In the genomic region with DNA sequence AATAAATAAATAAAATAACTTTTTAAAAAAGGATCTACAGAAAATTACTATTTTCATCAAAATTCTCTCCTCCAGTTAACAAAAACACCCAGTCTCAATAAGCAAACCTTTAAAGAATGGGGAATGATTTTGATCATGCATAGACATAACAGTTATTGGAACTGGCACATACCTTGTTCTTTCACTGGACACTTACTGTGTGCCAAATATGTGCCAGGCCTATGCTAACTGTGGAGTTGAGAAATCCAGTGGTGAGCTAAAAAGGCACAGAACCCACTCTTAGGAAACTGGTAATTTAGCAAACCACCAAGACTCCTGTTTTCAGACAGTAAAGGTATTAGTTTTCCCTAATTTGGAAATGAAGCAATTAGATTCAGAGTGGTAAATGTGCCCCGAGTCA, we compare ENCODE assay signal across 1 cellular context.
TF ChIP-seq lines count a peak whose summit lies in the region.

No MANE protein-coding gene starts in this region.

TF ChIP-seq in HCT116, 20 proteins besides CTCF, POLR2A, EP300 and RAD21 (continued from another document):
- TF ChIP-seq, protein P1, sequence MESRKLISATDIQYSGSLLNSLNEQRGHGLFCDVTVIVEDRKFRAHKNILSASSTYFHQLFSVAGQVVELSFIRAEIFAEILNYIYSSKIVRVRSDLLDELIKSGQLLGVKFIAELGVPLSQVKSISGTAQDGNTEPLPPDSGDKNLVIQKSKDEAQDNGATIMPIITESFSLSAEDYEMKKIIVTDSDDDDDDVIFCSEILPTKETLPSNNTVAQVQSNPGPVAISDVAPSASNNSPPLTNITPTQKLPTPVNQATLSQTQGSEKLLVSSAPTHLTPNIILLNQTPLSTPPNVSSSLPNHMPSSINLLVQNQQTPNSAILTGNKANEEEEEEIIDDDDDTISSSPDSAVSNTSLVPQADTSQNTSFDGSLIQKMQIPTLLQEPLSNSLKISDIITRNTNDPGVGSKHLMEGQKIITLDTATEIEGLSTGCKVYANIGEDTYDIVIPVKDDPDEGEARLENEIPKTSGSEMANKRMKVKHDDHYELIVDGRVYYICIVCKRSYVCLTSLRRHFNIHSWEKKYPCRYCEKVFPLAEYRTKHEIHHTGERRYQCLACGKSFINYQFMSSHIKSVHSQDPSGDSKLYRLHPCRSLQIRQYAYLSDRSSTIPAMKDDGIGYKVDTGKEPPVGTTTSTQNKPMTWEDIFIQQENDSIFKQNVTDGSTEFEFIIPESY (IDR thresholded peaks at IDR 0.05; ENCODE audit: extremely low read depth, insufficient replicate concordance, low read length): no peak
- TF ChIP-seq EZH2 (IDR thresholded peaks at IDR 0.05): no peak
